In genomic region chr19:48674921-48675824, GRCh38 we compare ENCODE assay signal across 8 cellular contexts. TPM values are rescaled to one million over a fixed set of nuclear protein-coding genes. Genes with fewer than 3 reads are reported as not detected.
DNase-seq lines count a peak whose midpoint lies in the region; ATAC-seq and TF ChIP-seq lines count a peak whose summit lies in the region.

No MANE protein-coding gene starts in this region.

- H3K4me3 Mint-ChIP-seq in natural killer cell treated with Interleukin-12 subunit alpha and Interleukin-12 subunit beta and Interleukin-15 and Interleukin-18, amount 100 ng/mL, for 72 hours, result no peak overlapping the region
- peak overlapping the region; percentile 23 for H3K4me3 Mint-ChIP-seq in stimulated activated memory B cell treated with anti-CD40 and anti-IgM and Interleukin-4, amounts not matched to agents 10 μg/mL and 1 μg/mL and 100 μg/mL, for 72 hours

- no peaks in the 10 kb centered on the region for H3K9me3 Mint-ChIP-seq in natural killer cell treated with Interleukin-12 subunit alpha and Interleukin-12 subunit beta and Interleukin-15 and Interleukin-18, amount 100 ng/mL, for 72 hours
- no peaks in the 10 kb centered on the region for H3K9me3 Mint-ChIP-seq in stimulated activated memory B cell treated with anti-CD40 and anti-IgM and Interleukin-4, amounts not matched to agents 10 μg/mL and 1 μg/mL and 100 μg/mL, for 72 hours

- DNase-seq in Caki2 (ENCODE audit: low read depth), result peak; percentile 80
- peak; percentile 90 for DNase-seq in KBM-7
- DNase-seq in Panc1 (ENCODE audit: low read depth, low spot score), result no peak
- DNase-seq in activated T-cell treated with anti-CD3 and anti-CD28 coated beads, Interleukin-2, amount 50 U/mL, for 48 hours, result peak; percentile 83 to 86
- DNase-seq in fibroblast of gingiva (ENCODE audit: low read depth), result peak; percentile 69
- DNase-seq in natural killer cell treated with Interleukin-12 subunit alpha and Interleukin-12 subunit beta and Interleukin-15 and Interleukin-18, amount 100 ng/mL, for 72 hours (ENCODE audit: low spot score), result peak; percentile 75

- no peak overlapping the region for H3K27ac Mint-ChIP-seq in natural killer cell treated with Interleukin-12 subunit alpha and Interleukin-12 subunit beta and Interleukin-15 and Interleukin-18, amount 100 ng/mL, for 72 hours
- peak overlapping the region; percentile 17 for H3K27ac Mint-ChIP-seq in stimulated activated memory B cell treated with anti-CD40 and anti-IgM and Interleukin-4, amounts not matched to agents 10 μg/mL and 1 μg/mL and 100 μg/mL, for 72 hours

- intact Hi-C loops in Panc1 (cut with micrococcal nuclease; ENCODE audit: unreplicated experiment), result no loop called here

- H3K36me3 ChIP-seq in Panc1 (ENCODE audit: control insufficient read depth, insufficient read depth, low read length), result no peaks in the 10 kb centered on the region

- no peak overlapping the region for H3K4me3 ChIP-seq in Panc1 (ENCODE audit: low read depth in 2 of 2, low read length in 2 of 2)

- no TSS peak for BruUV-seq in Panc1 (replicated peaks; lab: Mats Ljungman, UMichigan)

- no peaks in the 10 kb centered on the region for H3K4me1 ChIP-seq in Panc1 (ENCODE audit: control insufficient read depth, insufficient read depth, low read length)

- ATAC-seq in Panc1 (peak; percentile 95), GM21423 (IDR thresholded peaks at IDR 0.05; ENCODE audit: unreplicated experiment) (no peak)
- ATAC-seq in natural killer cell treated with Interleukin-12 subunit alpha and Interleukin-12 subunit beta and Interleukin-15 and Interleukin-18, amount 100 ng/mL, for 72 hours, result peak; percentile 71 to 81
- peak; percentile 76 for ATAC-seq in stimulated activated memory B cell treated with anti-CD40 and anti-IgM and Interleukin-4, amounts not matched to agents 10 μg/mL and 1 μg/mL and 100 μg/mL, for 72 hours

- TF ChIP-seq CTCF in Panc1 (IDR thresholded peaks at IDR 0.05), result peak; percentile 89

- in situ Hi-C loops in Caki2 (cut with HindIII; ENCODE audit: low pct_unique_long_range_greater_than_20kb, low sequenced_read_pairs) (no loop called here), KBM-7 (cut with MboI; ENCODE audit: low pct_unique_long_range_greater_than_20kb, low sequenced_read_pairs) (no loop called here), Panc1 (cut with HindIII; ENCODE audit: low pct_unique_long_range_greater_than_20kb, low sequenced_read_pairs) (no loop called here)

- H3K36me3 Mint-ChIP-seq in natural killer cell treated with Interleukin-12 subunit alpha and Interleukin-12 subunit beta and Interleukin-15 and Interleukin-18, amount 100 ng/mL, for 72 hours, result no peaks in the 10 kb centered on the region
- no peaks in the 10 kb centered on the region for H3K36me3 Mint-ChIP-seq in stimulated activated memory B cell treated with anti-CD40 and anti-IgM and Interleukin-4, amounts not matched to agents 10 μg/mL and 1 μg/mL and 100 μg/mL, for 72 hours

- no peaks in the 10 kb centered on the region for H3K9me3 ChIP-seq in Panc1 (ENCODE audit: control insufficient read depth, insufficient read depth, low read depth, low read length)

- H3K27me3 Mint-ChIP-seq in natural killer cell treated with Interleukin-12 subunit alpha and Interleukin-12 subunit beta and Interleukin-15 and Interleukin-18, amount 100 ng/mL, for 72 hours, result no peaks in the 10 kb centered on the region
- H3K27me3 Mint-ChIP-seq in stimulated activated memory B cell treated with anti-CD40 and anti-IgM and Interleukin-4, amounts not matched to agents 10 μg/mL and 1 μg/mL and 100 μg/mL, for 72 hours, result peaks cover 22% of the 10 kb centered on the region

- CTCF ChIA-PET in Panc1 (lab: Charles Lee), result interaction anchor here (0.6 to 0.7 kb wide), 2 partner anchors 29 to 318 kb away, joined by 3 to 4 read pairs; partner anchors contain the start of genes CA11 and GYS1

- no peak overlapping the region for H3K27ac ChIP-seq in Panc1 (ENCODE audit: low read length)

- POLR2A ChIA-PET in Panc1 (lab: Charles Lee), result no interaction called here

- no peaks in the 10 kb centered on the region for H3K27me3 ChIP-seq in Panc1 (ENCODE audit: control insufficient read depth, insufficient read depth, low read length)

- H3K4me1 Mint-ChIP-seq in natural killer cell treated with Interleukin-12 subunit alpha and Interleukin-12 subunit beta and Interleukin-15 and Interleukin-18, amount 100 ng/mL, for 72 hours (ENCODE audit: low read depth in 2 of 2), result peaks cover 6 to 7% of the 10 kb centered on the region in 2 donors
- H3K4me1 Mint-ChIP-seq in stimulated activated memory B cell treated with anti-CD40 and anti-IgM and Interleukin-4, amounts not matched to agents 10 μg/mL and 1 μg/mL and 100 μg/mL, for 72 hours, result peaks cover 10% of the 10 kb centered on the region

RNA-seq across cellular contexts. Expression of gene NTN5, which starts 2.4 kb away (rescaled TPM):
- total RNA-seq in Caki2 (2014; rRNA removed; shearing (Covaris generic); ENCODE audit: low replicate concordance), result 1.5 TPM in 1 of 2 replicates, not detected in the other
- total RNA-seq in Panc1 (2021; ENCODE audit: unreplicated experiment), result 0.23 TPM
- polyA plus RNA-seq in Panc1 (2012; ENCODE audit: insufficient read length), result 0.42 TPM
- total RNA-seq in natural killer cell treated with Interleukin-12 subunit alpha and Interleukin-12 subunit beta and Interleukin-15 and Interleukin-18, amount 100 ng/mL, for 72 hours, result under 1 TPM; 0.21 to 0.28 TPM

RNA-seq across cellular contexts. Expression of gene FUT2, which starts 20.6 kb away (rescaled TPM):
- not detected in 2 replicates for total RNA-seq in Caki2 (2014; rRNA removed; shearing (Covaris generic); ENCODE audit: low replicate concordance)
- 0.08 TPM for total RNA-seq in Panc1 (2021; ENCODE audit: unreplicated experiment)
- 0.82 TPM for polyA plus RNA-seq in Panc1 (2012; ENCODE audit: insufficient read length)
- not detected for total RNA-seq in natural killer cell treated with Interleukin-12 subunit alpha and Interleukin-12 subunit beta and Interleukin-15 and Interleukin-18, amount 100 ng/mL, for 72 hours

RNA-seq across cellular contexts. Expression of gene CA11, which starts 29.2 kb away (rescaled TPM):
- 0.46 and 2.2 TPM in 2 replicates for total RNA-seq in Caki2 (2014; rRNA removed; shearing (Covaris generic); ENCODE audit: low replicate concordance)
- total RNA-seq in Panc1 (2021; ENCODE audit: unreplicated experiment), result 12.6 TPM
- polyA plus RNA-seq in Panc1 (2012; ENCODE audit: insufficient read length), result 18.7 TPM
- 1 to 10 TPM; 4.7 to 4.9 TPM for total RNA-seq in natural killer cell treated with Interleukin-12 subunit alpha and Interleukin-12 subunit beta and Interleukin-15 and Interleukin-18, amount 100 ng/mL, for 72 hours

RNA-seq across cellular contexts. Expression of gene DBP, which starts 38.0 kb away (rescaled TPM):
- 6.2 and 15.1 TPM in 2 replicates for total RNA-seq in Caki2 (2014; rRNA removed; shearing (Covaris generic); ENCODE audit: low replicate concordance)
- total RNA-seq in Panc1 (2021; ENCODE audit: unreplicated experiment), result 7.4 TPM
- 10.4 TPM for polyA plus RNA-seq in Panc1 (2012; ENCODE audit: insufficient read length)
- 1 to 10 TPM; 3.8 to 3.9 TPM for total RNA-seq in natural killer cell treated with Interleukin-12 subunit alpha and Interleukin-12 subunit beta and Interleukin-15 and Interleukin-18, amount 100 ng/mL, for 72 hours

RNA-seq across cellular contexts. Expression of gene MAMSTR, which starts 44.4 kb away (rescaled TPM):
- total RNA-seq in Caki2 (2014; rRNA removed; shearing (Covaris generic); ENCODE audit: low replicate concordance), result 0.34 TPM in 1 of 2 replicates, not detected in the other
- 3.3 TPM for total RNA-seq in Panc1 (2021; ENCODE audit: unreplicated experiment)
- 5.8 TPM for polyA plus RNA-seq in Panc1 (2012; ENCODE audit: insufficient read length)
- total RNA-seq in natural killer cell treated with Interleukin-12 subunit alpha and Interleukin-12 subunit beta and Interleukin-15 and Interleukin-18, amount 100 ng/mL, for 72 hours, result 1 to 10 TPM; 1.0 to 1.2 TPM
